In genomic region chr16:19173059-19173458, GRCh38 we compare ENCODE assay signal across 22 cellular contexts. TPM values are rescaled to one million over a fixed set of nuclear protein-coding genes. Genes with fewer than 3 reads are reported as not detected.
"Had no signal": no experiment of that assay in that cellular context is flagged by ENCODE, and none has a peak within 500 bp of the region (broad histone marks: within the 10 kb centered on the region; RNA-seq: fewer than 3 reads in every experiment).

No MANE protein-coding gene starts in this region.

- H3K27ac ChIP-seq: RWPE1, SJCRH30 had no signal

- H3K27me3 ChIP-seq: SJCRH30 had no signal

- DNase-seq: IMR-90, Karpas-422, KG1, MG63, NCI-H1092, NCI-H1105 treated with DMSO at 0.1 percent for 48 hours, NCI-H1417 treated with DMSO at 0.1 percent for 48 hours, NCI-H146, NCI-H1694 treated with DMSO at 0.1 percent for 48 hours, NCI-H1930, NCI-H2081, NCI-H2107, NCI-H2227 treated with DMSO at 0.1 percent for 48 hours, NCI-H524 treated with DMSO at 0.1 percent for 48 hours, NCI-H69, NCI-H774, PC-3, SHP77 treated with DMSO at 0.1 percent for 48 hours, SJCRH30 had no signal

- ATAC-seq: Panc1, PC-3 had no signal

- H3K4me3 ChIP-seq: MG63, SJCRH30 had no signal

RNA-seq across cellular contexts. Expression of gene SYT17, which starts 5.0 kb away (rescaled TPM):
- total RNA-seq: IMR-90 had no signal
- polyA plus RNA-seq: IMR-90 had no signal

RNA-seq across cellular contexts. Expression of gene ITPRIPL2, which starts 59.3 kb away (rescaled TPM):
- total RNA-seq: OCI-LY7 had no signal
